Comparison of ENCODE assay signal across 17 cellular contexts in the genomic region with DNA sequence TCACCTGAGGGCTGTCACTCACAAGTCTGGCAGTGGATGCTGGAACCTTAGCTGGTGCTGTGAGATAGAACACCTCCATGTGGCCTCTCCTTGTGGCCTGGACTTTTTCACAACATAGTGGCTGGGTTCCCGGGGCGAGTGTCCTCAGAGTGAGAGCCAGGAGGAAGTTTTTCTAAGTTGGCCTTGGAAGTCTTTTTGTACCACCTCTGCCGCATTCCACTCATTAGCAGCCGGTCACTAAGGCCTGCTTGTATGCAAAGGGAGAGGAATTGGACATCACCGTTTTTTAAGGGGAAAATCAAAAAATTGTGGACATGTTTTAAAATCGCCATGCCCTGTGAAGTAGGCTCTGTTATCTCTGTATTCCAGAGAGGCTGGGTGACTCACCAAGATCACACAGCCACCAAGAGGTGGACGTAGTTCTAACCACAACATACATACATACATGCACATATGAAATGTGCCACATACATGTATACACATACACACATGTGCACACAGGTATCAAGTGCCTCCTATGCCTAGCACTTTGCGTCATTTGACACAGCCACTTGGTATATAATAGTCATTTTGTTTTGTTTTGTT. TPM values are rescaled to one million over a fixed set of nuclear protein-coding genes. Genes with fewer than 3 reads are reported as not detected.
A peak's percentile ranks its signal among the peaks of the same experiment; 100 is the strongest.
DNase-seq lines count a peak whose midpoint lies in the region; ATAC-seq and TF ChIP-seq lines count a peak whose summit lies in the region.
"Had no signal": no experiment of that assay in that cellular context is flagged by ENCODE, and none has a peak within 500 bp of the region (broad histone marks: within the 10 kb centered on the region; RNA-seq: fewer than 3 reads in every experiment).

No MANE protein-coding gene starts in this region.

- H3K9ac ChIP-seq in muscle layer of colon (ENCODE audit: low read length) = no peak overlapping the region

- DNase-seq in amniotic epithelial cell (ENCODE audit: low read depth) (peak; percentile 23), erythroblast (lab: John Stamatoyannopoulos, UW) (peak; percentile 26), thoracic aorta (ENCODE audit: low spot score) (no peak), NCI-H1417 (lab: John Stamatoyannopoulos, UW) (no peak), aorta (no peak), AG20443 (ENCODE audit: low spot score) (no peak)
- no peak for DNase-seq in activated T-cell treated with anti-CD3 and anti-CD28 coated beads, Interleukin-2, amount 50 U/mL, for 24 hours

- no peak overlapping the region for H3K4me3 Mint-ChIP-seq in activated T-cell treated with anti-CD3 and anti-CD28 coated beads, Interleukin-2, amount 50 U/mL, for 24 hours
- H3K4me3 Mint-ChIP-seq: activated CD4-positive, alpha-beta T cell treated with anti-CD3 and anti-CD28 coated beads, Interleukin-2, amount 10 ng/mL, durations not matched to agents 7 days and 5 days; activated CD8-positive, alpha-beta memory T cell treated with anti-CD3 and anti-CD28 coated beads, Interleukin-2, amount 10 ng/mL, durations not matched to agents 7 days and 5 days; activated naive CD8-positive, alpha-beta T cell treated with anti-CD3 and anti-CD28 coated beads, Interleukin-2, amount 10 ng/mL, durations not matched to agents 7 days and 5 days; T-helper 1 cell treated with Interleukin-12 subunit alpha and Interleukin-12 subunit beta and Interleukin-4 antibody, amounts not matched to agents 30 μg/mL and 1 μg/mL, for 36 hours had no signal

- H3K9me3 ChIP-seq in muscle layer of colon (ENCODE audit: low read length) = no peaks in the 10 kb centered on the region
- no peaks in the 10 kb centered on the region for H3K9me3 ChIP-seq in thoracic aorta
- H3K9me3 ChIP-seq in aorta (ENCODE audit: control insufficient read depth, low read length) = no peaks in the 10 kb centered on the region
- H3K9me3 ChIP-seq: prostate gland, tibial nerve had no signal

- H3K27ac ChIP-seq in muscle layer of colon (ENCODE audit: low read depth, low read length) (peak overlapping the region; percentile 18), thoracic aorta (peak overlapping the region; percentile 43 to 78), aorta (ENCODE audit: low read depth in 1 of 2, low read length in 2 of 2) (peak overlapping the region in 1 of 2 donors; percentile 69)
- H3K27ac ChIP-seq: tibial nerve had no signal

- no peak overlapping the region for H3K27ac Mint-ChIP-seq in activated T-cell treated with anti-CD3 and anti-CD28 coated beads, Interleukin-2, amount 50 U/mL, for 24 hours
- H3K27ac Mint-ChIP-seq: activated naive CD8-positive, alpha-beta T cell treated with anti-CD3 and anti-CD28 coated beads, Interleukin-2, amount 10 ng/mL, durations not matched to agents 7 days and 5 days; activated T-helper 2 cell treated with anti-CD3 and anti-CD28 coated beads, Interferon-gamma antibody, Interleukin-2, Interleukin-4, amounts not matched to agents 10 μg/mL and 5 μg/mL and 100 μg/mL, durations not matched to agents 14 hours and 24 hours and 36 hours; CD8-positive, alpha-beta memory T cell; T-helper 1 cell treated with Interleukin-12 subunit alpha and Interleukin-12 subunit beta and Interleukin-4 antibody, amounts not matched to agents 30 μg/mL and 1 μg/mL, for 36 hours had no signal

- TF ChIP-seq CTCF in thoracic aorta (IDR thresholded peaks at IDR 0.05) = no peak

- peaks cover 3% of the 10 kb centered on the region for H3K27me3 Mint-ChIP-seq in activated T-cell treated with anti-CD3 and anti-CD28 coated beads, Interleukin-2, amount 50 U/mL, for 24 hours

- TF ChIP-seq POLR2A in erythroblast (IDR thresholded peaks at IDR 0.05; ENCODE audit: low read length) = no peak

- H3K4me3 ChIP-seq in muscle layer of colon (ENCODE audit: low read depth in 1 of 2, low read length in 2 of 2) (no peak overlapping the region), thoracic aorta (no peak overlapping the region), aorta (ENCODE audit: low read length in 2 of 2) (no peak overlapping the region)
- H3K4me3 ChIP-seq: prostate gland, smooth muscle cell, tibial nerve had no signal

- intact Hi-C loops in aorta (cut with DNase I) = loop anchor here (5.0 kb wide), 2 partner anchors 89 to 239 kb away; no protein-coding TSS in a partner anchor

- H3K27me3 ChIP-seq in muscle layer of colon (ENCODE audit: control insufficient read depth in 1 of 2, insufficient read depth in 2 of 2, low read length in 2 of 2) (no peaks in the 10 kb centered on the region), thoracic aorta (replicated peaks; ENCODE audit: insufficient read depth) (no peaks in the 10 kb centered on the region), aorta (ENCODE audit: control insufficient read depth in 1 of 2, insufficient read depth in 2 of 2, low read length in 1 of 2) (no peaks in the 10 kb centered on the region)
- H3K27me3 ChIP-seq: tibial nerve had no signal

- H3K4me1 ChIP-seq in muscle layer of colon (ENCODE audit: insufficient read depth, low read length) = peaks cover 41% of the 10 kb centered on the region
- peaks cover 43 to 60% of the 10 kb centered on the region in 2 donors for H3K4me1 ChIP-seq in thoracic aorta (ENCODE audit: control insufficient read depth in 1 of 2, low read depth in 2 of 2)
- H3K4me1 ChIP-seq in aorta (ENCODE audit: control insufficient read depth in 1 of 2, insufficient read depth in 2 of 2, low read length in 2 of 2) = peaks cover 4 to 5% of the 10 kb centered on the region in 2 donors
- H3K4me1 ChIP-seq: prostate gland had no signal

- H3K36me3 Mint-ChIP-seq in activated T-cell treated with anti-CD3 and anti-CD28 coated beads, Interleukin-2, amount 50 U/mL, for 24 hours (ENCODE audit: low read depth) = no peaks in the 10 kb centered on the region
- H3K36me3 Mint-ChIP-seq: activated CD8-positive, alpha-beta memory T cell treated with anti-CD3 and anti-CD28 coated beads, Interleukin-2, amount 10 ng/mL, durations not matched to agents 7 days and 5 days; activated naive CD8-positive, alpha-beta T cell treated with anti-CD3 and anti-CD28 coated beads, Interleukin-2, amount 10 ng/mL, durations not matched to agents 7 days and 5 days; CD8-positive, alpha-beta memory T cell had no signal

- ATAC-seq in thoracic aorta (ENCODE audit: insufficient number of reproducible peaks, low FRiP score, low read depth) (no peak), aorta (ENCODE audit: low FRiP score) (no peak)

- peaks cover 3% of the 10 kb centered on the region for H3K4me1 Mint-ChIP-seq in activated T-cell treated with anti-CD3 and anti-CD28 coated beads, Interleukin-2, amount 50 U/mL, for 24 hours (ENCODE audit: low read depth)

- H3K9me3 Mint-ChIP-seq in activated T-cell treated with anti-CD3 and anti-CD28 coated beads, Interleukin-2, amount 50 U/mL, for 24 hours = no peaks in the 10 kb centered on the region
- H3K9me3 Mint-ChIP-seq: activated CD4-positive, alpha-beta T cell treated with anti-CD3 and anti-CD28 coated beads, Interleukin-2, amount 10 ng/mL, durations not matched to agents 7 days and 5 days; activated naive CD8-positive, alpha-beta T cell treated with anti-CD3 and anti-CD28 coated beads, Interleukin-2, amount 10 ng/mL, durations not matched to agents 7 days and 5 days; activated T-helper 2 cell treated with anti-CD3 and anti-CD28 coated beads, Interferon-gamma antibody, Interleukin-2, Interleukin-4, amounts not matched to agents 10 μg/mL and 5 μg/mL and 100 μg/mL, durations not matched to agents 14 hours and 24 hours and 36 hours; CD8-positive, alpha-beta memory T cell; T-helper 1 cell treated with Interleukin-12 subunit alpha and Interleukin-12 subunit beta and Interleukin-4 antibody, amounts not matched to agents 30 μg/mL and 1 μg/mL, for 36 hours had no signal

- WGBS in aorta, 2 donors = 21 to 25% methylated on average over 8 of the region's 8 CpGs

- H3K36me3 ChIP-seq in muscle layer of colon (ENCODE audit: insufficient read depth, low read length) (no peaks in the 10 kb centered on the region), thoracic aorta (no peaks in the 10 kb centered on the region), aorta (ENCODE audit: control insufficient read depth in 1 of 2, insufficient read depth in 2 of 2, low read length in 1 of 2) (no peaks in the 10 kb centered on the region)
- H3K36me3 ChIP-seq: prostate gland, tibial nerve had no signal

RNA-seq across cellular contexts. Expression of a gene that starts 16.1 kb away (rescaled TPM):
- total RNA-seq in thoracic aorta = 10 to 100 TPM in 1 of 2 donors, 1 to 10 TPM in 1; 7.6 to 15.4 TPM
- total RNA-seq in aorta = 1 to 10 TPM; 5.9 to 8.0 TPM
- 1 to 10 TPM; 2.1 to 2.2 TPM for polyA plus RNA-seq in aorta

RNA-seq across cellular contexts. Expression of a gene that starts 25.5 kb away (rescaled TPM):
- total RNA-seq in thoracic aorta (100 to 1,000 TPM; 174 to 238 TPM), aorta (100 to 1,000 TPM in 1 of 2 donors, 10 to 100 TPM in 1; 96.6 to 156 TPM)
- polyA plus RNA-seq in aorta = 100 to 1,000 TPM in 1 of 2 donors, 10 to 100 TPM in 1; 82.4 to 118 TPM

Comparison
In these comparisons a context has a peak if more than half of its experiments do, and no peak if none do; other contexts are left out.
1. DNase-seq: peak in amniotic epithelial cell (single experiment) and erythroblast (2 of 2); none in thoracic aorta (single experiment), NCI-H1417 (0 of 3), aorta (0 of 2), AG20443 (single experiment) and activated T-cell treated with anti-CD3 and anti-CD28 coated beads, Interleukin-2, amount 50 U/mL, for 24 hours (single experiment).